ENCODE assay signal across 34 cellular contexts in the genomic region with DNA sequence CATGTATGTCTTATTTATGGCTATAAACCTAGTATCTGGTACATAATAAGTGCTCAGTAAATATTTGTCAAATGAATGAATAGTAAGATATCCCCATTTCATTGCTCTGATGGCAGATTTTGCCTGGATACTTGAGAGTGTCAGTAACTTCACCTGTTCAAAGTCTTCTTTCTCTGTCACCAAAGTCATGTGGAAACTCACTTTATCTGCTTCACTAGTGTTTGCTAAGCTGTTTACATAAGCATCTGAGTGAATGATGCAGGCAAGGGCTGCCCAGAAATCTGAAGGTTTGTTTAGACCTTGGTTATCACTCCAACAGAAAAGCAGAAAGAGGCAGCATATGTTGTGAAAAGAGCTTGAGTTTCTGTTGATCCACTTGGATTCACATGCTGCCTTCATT. TPM values are rescaled to one million over a fixed set of nuclear protein-coding genes. Genes with fewer than 3 reads are reported as not detected.
"Had no signal": no experiment of that assay in that cellular context is flagged by ENCODE, and none has a peak within 500 bp of the region (broad histone marks: within the 10 kb centered on the region; RNA-seq: fewer than 3 reads in every experiment).

No MANE protein-coding gene starts in this region.

- H3K4me1 ChIP-seq: adrenal gland, body of pancreas, breast epithelium, SJCRH30 had no signal

- H3K4me1 Mint-ChIP-seq: activated B cell treated with CpG ODN at 0.5 μM for 24 hours had no signal

- ATAC-seq: activated naive CD4-positive, alpha-beta T cell treated with anti-CD3 and anti-CD28 coated beads, Interleukin-2, amount 50 U/mL, for 72 hours; activated T-cell treated with anti-CD3 and anti-CD28 coated beads, Interleukin-2, amount 50 U/mL, for 4 hours; body of pancreas; Panc1 had no signal

- H3K27ac Mint-ChIP-seq: activated B cell treated with CpG ODN at 0.5 μM for 24 hours; activated CD4-positive, alpha-beta memory T cell treated with anti-CD3 and anti-CD28 coated beads for 36 hours; activated naive CD4-positive, alpha-beta T cell treated with anti-CD3 and anti-CD28 coated beads for 36 hours; activated naive CD4-positive, alpha-beta T cell treated with anti-CD3 and anti-CD28 coated beads, Interleukin-2, amount 50 U/mL, for 72 hours; activated T-helper 1 cell treated with anti-CD3 and anti-CD28 coated beads, Interleukin-12 subunit alpha, Interleukin-12 subunit beta, Interleukin-2, Interleukin-4 antibody, amounts not matched to agents 30 ng/mL and 10 ng/mL and 1 ng/mL, durations not matched to agents 14 hours and 24 hours and 36 hours; T-helper 1 cell treated with Interleukin-12 subunit alpha and Interleukin-12 subunit beta and Interleukin-4 antibody, amounts not matched to agents 30 μg/mL and 1 μg/mL, for 36 hours; T-helper 2 cell treated with Interferon-gamma antibody and Interleukin-4, amounts not matched to agents 5 μg/mL and 100 μg/mL, for 36 hours had no signal

- H3K4me2 ChIP-seq: SK-N-SH had no signal

- H3K9me2 ChIP-seq: SK-N-SH had no signal

- H3K9ac ChIP-seq: SK-N-SH had no signal

- H3K27me3 ChIP-seq: adrenal gland, body of pancreas, breast epithelium, SJCRH30 had no signal

- H3K4me3 Mint-ChIP-seq: activated B cell treated with CpG ODN at 0.5 μM for 24 hours; activated CD4-positive, alpha-beta memory T cell treated with anti-CD3 and anti-CD28 coated beads for 36 hours; activated naive CD4-positive, alpha-beta T cell treated with anti-CD3 and anti-CD28 coated beads for 36 hours; activated T-cell treated with anti-CD3 and anti-CD28 coated beads, Interleukin-2, amount 50 U/mL, for 4 hours; activated T-helper 1 cell treated with anti-CD3 and anti-CD28 coated beads, Interleukin-12 subunit alpha, Interleukin-12 subunit beta, Interleukin-2, Interleukin-4 antibody, amounts not matched to agents 30 ng/mL and 10 ng/mL and 1 ng/mL, durations not matched to agents 14 hours and 24 hours and 36 hours; T-helper 1 cell treated with Interleukin-12 subunit alpha and Interleukin-12 subunit beta and Interleukin-4 antibody, amounts not matched to agents 30 μg/mL and 1 μg/mL, for 36 hours; T-helper 2 cell treated with Interferon-gamma antibody and Interleukin-4, amounts not matched to agents 5 μg/mL and 100 μg/mL, for 36 hours had no signal

- H3K4me3 ChIP-seq: adrenal gland, body of pancreas, breast epithelium, SJCRH30 had no signal

- H3K36me3 ChIP-seq: adrenal gland, breast epithelium, SJCRH30 had no signal

- DNase-seq: activated B cell treated with CpG ODN at 0.5 μM for 24 hours; activated CD4-positive, alpha-beta memory T cell treated with anti-CD3 and anti-CD28 coated beads for 36 hours; activated CD4-positive, alpha-beta T cell treated with anti-CD3 and anti-CD28 coated beads for 4 hours; activated CD4-positive, alpha-beta T cell treated with anti-CD3 and anti-CD28 coated beads, Interleukin-2, amount 50 U/mL, for 1 hour; activated CD4-positive, CD25-positive, alpha-beta regulatory T cell treated with anti-CD3 and anti-CD28 coated beads, Interleukin-2, amount 50 U/mL, for 72 hours; activated CD8-positive, alpha-beta memory T cell treated with anti-CD3 and anti-CD28 coated beads, Interleukin-2, amount 50 U/mL, for 4 hours; activated gamma-delta T cell treated with Interleukin-2 at 50 U/mL for 16 hours; activated naive CD4-positive, alpha-beta T cell treated with anti-CD3 and anti-CD28 coated beads for 36 hours; activated T-cell treated with anti-CD3 and anti-CD28 coated beads for 4 hours; activated T-cell treated with anti-CD3 and anti-CD28 coated beads, Interleukin-2, amount 50 U/mL, for 4 hours; adrenal gland; body of pancreas; NCI-H1105; NCI-H1417 treated with DMSO at 0.1 percent for 48 hours; NCI-H187 treated with DMSO at 0.1 percent for 48 hours; NCI-H2081; NCI-H2171 treated with DMSO at 0.1 percent for 48 hours; NCI-H2227 treated with DMSO at 0.1 percent for 48 hours; NCI-H524 treated with DMSO at 0.1 percent for 48 hours; SHP77; SJCRH30; SK-N-SH had no signal

- H3K36me3 Mint-ChIP-seq: activated CD4-positive, alpha-beta memory T cell treated with anti-CD3 and anti-CD28 coated beads for 36 hours; activated naive CD4-positive, alpha-beta T cell treated with anti-CD3 and anti-CD28 coated beads, Interleukin-2, amount 50 U/mL, for 72 hours had no signal

- H3K9me3 Mint-ChIP-seq: activated CD4-positive, alpha-beta memory T cell treated with anti-CD3 and anti-CD28 coated beads for 36 hours; activated naive CD4-positive, alpha-beta T cell treated with anti-CD3 and anti-CD28 coated beads for 36 hours; activated T-cell treated with anti-CD3 and anti-CD28 coated beads, Interleukin-2, amount 50 U/mL, for 4 hours; activated T-helper 1 cell treated with anti-CD3 and anti-CD28 coated beads, Interleukin-12 subunit alpha, Interleukin-12 subunit beta, Interleukin-2, Interleukin-4 antibody, amounts not matched to agents 30 ng/mL and 10 ng/mL and 1 ng/mL, durations not matched to agents 14 hours and 24 hours and 36 hours; T-helper 1 cell treated with Interleukin-12 subunit alpha and Interleukin-12 subunit beta and Interleukin-4 antibody, amounts not matched to agents 30 μg/mL and 1 μg/mL, for 36 hours; T-helper 2 cell treated with Interferon-gamma antibody and Interleukin-4, amounts not matched to agents 5 μg/mL and 100 μg/mL, for 36 hours had no signal

- H3K27ac ChIP-seq: adrenal gland, body of pancreas, breast epithelium, SJCRH30, VCaP had no signal

- H3K9me3 ChIP-seq: adrenal gland, body of pancreas, breast epithelium, SJCRH30, SK-N-SH had no signal

RNA-seq across cellular contexts. Expression of a gene that starts 4.3 kb away (rescaled TPM):
- total RNA-seq: activated B cell treated with CpG ODN at 0.5 μM for 24 hours; activated T-cell treated with anti-CD3 and anti-CD28 coated beads, Interleukin-2, amount 50 U/mL, for 4 hours; activated T-helper 1 cell treated with anti-CD3 and anti-CD28 coated beads, Interleukin-12 subunit alpha, Interleukin-12 subunit beta, Interleukin-2, Interleukin-4 antibody, amounts not matched to agents 30 ng/mL and 10 ng/mL and 1 ng/mL, durations not matched to agents 14 hours and 24 hours and 36 hours; adrenal gland; astrocyte; body of pancreas; breast epithelium; cardiac septum; M059J; NCI-H460; RPMI7951; SJCRH30 had no signal
- polyA plus RNA-seq: adrenal gland, SK-N-SH had no signal

RNA-seq across cellular contexts. Expression of a gene that starts 15.6 kb away (rescaled TPM):
- total RNA-seq: activated B cell treated with CpG ODN at 0.5 μM for 24 hours; activated CD4-positive, alpha-beta memory T cell treated with anti-CD3 and anti-CD28 coated beads for 36 hours; activated naive CD4-positive, alpha-beta T cell treated with anti-CD3 and anti-CD28 coated beads for 36 hours; activated T-cell treated with anti-CD3 and anti-CD28 coated beads, Interleukin-2, amount 50 U/mL, for 4 hours; activated T-helper 1 cell treated with anti-CD3 and anti-CD28 coated beads, Interleukin-12 subunit alpha, Interleukin-12 subunit beta, Interleukin-2, Interleukin-4 antibody, amounts not matched to agents 30 ng/mL and 10 ng/mL and 1 ng/mL, durations not matched to agents 14 hours and 24 hours and 36 hours; adrenal gland; astrocyte; body of pancreas; breast epithelium; cardiac septum; M059J; NCI-H460; RPMI7951; SJCRH30 had no signal
- polyA plus RNA-seq: adrenal gland, SK-N-SH had no signal

RNA-seq across cellular contexts. Expression of a gene that starts 34.5 kb away (rescaled TPM):
- total RNA-seq: activated B cell treated with CpG ODN at 0.5 μM for 24 hours; activated CD4-positive, alpha-beta memory T cell treated with anti-CD3 and anti-CD28 coated beads for 36 hours; activated naive CD4-positive, alpha-beta T cell treated with anti-CD3 and anti-CD28 coated beads for 36 hours; activated naive CD4-positive, alpha-beta T cell treated with anti-CD3 and anti-CD28 coated beads, Interleukin-2, amount 50 U/mL, for 72 hours; activated T-cell treated with anti-CD3 and anti-CD28 coated beads, Interleukin-2, amount 50 U/mL, for 4 hours; activated T-helper 1 cell treated with anti-CD3 and anti-CD28 coated beads, Interleukin-12 subunit alpha, Interleukin-12 subunit beta, Interleukin-2, Interleukin-4 antibody, amounts not matched to agents 30 ng/mL and 10 ng/mL and 1 ng/mL, durations not matched to agents 14 hours and 24 hours and 36 hours; adrenal gland; astrocyte; body of pancreas; breast epithelium; cardiac septum; M059J; NCI-H460; RPMI7951; SJCRH30 had no signal
- polyA plus RNA-seq: adrenal gland, SK-N-SH had no signal
